Comparison of ENCODE assay signal across 2 cellular contexts in the genomic region with DNA sequence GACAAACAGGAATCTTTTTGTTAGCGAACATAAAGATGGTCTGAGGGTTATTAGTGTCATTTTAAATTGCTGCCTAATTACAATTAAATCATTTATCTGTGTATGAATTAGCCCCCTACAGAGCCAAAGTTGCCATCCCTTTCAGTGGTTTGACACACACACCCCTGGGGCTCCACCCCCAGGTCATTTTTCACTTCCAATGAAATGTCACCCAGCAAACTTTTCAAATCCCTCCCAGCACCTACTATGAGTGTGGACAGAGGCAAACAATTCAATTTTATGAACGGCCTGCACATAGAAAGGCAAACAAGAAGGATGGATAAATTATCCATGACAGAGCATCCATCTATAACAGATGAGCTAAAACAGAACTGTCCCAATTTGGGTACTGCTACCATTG.
TF ChIP-seq lines count a peak whose summit lies in the region.

No MANE protein-coding gene starts in this region.

TF ChIP-seq in HepG2, 621 proteins besides CTCF, POLR2A, EP300 and RAD21 (continues in another document):
- TF ChIP-seq, protein P1, sequence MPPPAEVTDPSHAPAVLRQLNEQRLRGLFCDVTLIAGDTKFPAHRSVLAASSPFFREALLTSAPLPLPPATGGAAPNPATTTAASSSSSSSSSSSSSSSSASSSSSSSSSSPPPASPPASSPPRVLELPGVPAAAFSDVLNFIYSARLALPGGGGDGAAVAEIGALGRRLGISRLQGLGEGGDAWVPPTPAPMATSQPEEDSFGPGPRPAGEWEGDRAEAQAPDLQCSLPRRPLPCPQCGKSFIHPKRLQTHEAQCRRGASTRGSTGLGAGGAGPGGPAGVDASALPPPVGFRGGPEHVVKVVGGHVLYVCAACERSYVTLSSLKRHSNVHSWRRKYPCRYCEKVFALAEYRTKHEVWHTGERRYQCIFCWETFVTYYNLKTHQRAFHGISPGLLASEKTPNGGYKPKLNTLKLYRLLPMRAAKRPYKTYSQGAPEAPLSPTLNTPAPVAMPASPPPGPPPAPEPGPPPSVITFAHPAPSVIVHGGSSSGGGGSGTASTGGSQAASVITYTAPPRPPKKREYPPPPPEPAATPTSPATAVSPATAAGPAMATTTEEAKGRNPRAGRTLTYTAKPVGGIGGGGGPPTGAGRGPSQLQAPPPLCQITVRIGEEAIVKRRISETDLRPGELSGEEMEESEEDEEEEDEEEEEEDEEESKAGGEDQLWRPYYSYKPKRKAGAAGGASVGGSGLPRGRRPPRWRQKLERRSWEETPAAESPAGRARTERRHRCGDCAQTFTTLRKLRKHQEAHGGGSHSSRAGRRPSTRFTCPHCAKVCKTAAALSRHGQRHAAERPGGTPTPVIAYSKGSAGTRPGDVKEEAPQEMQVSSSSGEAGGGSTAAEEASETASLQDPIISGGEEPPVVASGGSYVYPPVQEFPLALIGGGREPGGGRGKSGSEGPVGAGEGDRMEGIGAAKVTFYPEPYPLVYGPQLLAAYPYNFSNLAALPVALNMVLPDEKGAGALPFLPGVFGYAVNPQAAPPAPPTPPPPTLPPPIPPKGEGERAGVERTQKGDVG (CRISPR knock-in tag; IDR thresholded peaks at IDR 0.05; ENCODE audit: borderline replicate concordance), result no peak
- TF ChIP-seq, protein P2, sequence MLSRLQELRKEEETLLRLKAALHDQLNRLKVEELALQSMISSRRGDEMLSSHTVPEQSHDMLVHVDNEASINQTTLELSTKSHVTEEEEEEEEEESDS (CRISPR knock-in tag; IDR thresholded peaks at IDR 0.05; ENCODE audit: borderline replicate concordance), result no peak
- TF ChIP-seq TCF7L2 (IDR thresholded peaks at IDR 0.05; ENCODE audit: low read depth, low read length) (no peak), ZBTB20 (CRISPR knock-in tag; IDR thresholded peaks at IDR 0.05; ENCODE audit: borderline replicate concordance, low read depth) (no peak), ZNF776 (CRISPR knock-in tag; IDR thresholded peaks at IDR 0.05) (no peak), ZNF878 (CRISPR knock-in tag; IDR thresholded peaks at IDR 0.05) (no peak), ZBTB1 (CRISPR knock-in tag; IDR thresholded peaks at IDR 0.05; ENCODE audit: borderline replicate concordance) (no peak), CBFB (CRISPR knock-in tag; IDR thresholded peaks at IDR 0.05) (no peak), ZNF256 (CRISPR knock-in tag; conservative IDR thresholded peaks at IDR 0.05) (no peak), KDM3A (CRISPR knock-in tag; IDR thresholded peaks at IDR 0.05; ENCODE audit: low read depth) (no peak), FLYWCH1 (CRISPR knock-in tag; IDR thresholded peaks at IDR 0.05) (no peak), ARID2 (CRISPR knock-in tag; IDR thresholded peaks at IDR 0.05; ENCODE audit: borderline replicate concordance) (no peak), RXRA (CRISPR knock-in tag; IDR thresholded peaks at IDR 0.05) (no peak), HNF4G (IDR thresholded peaks at IDR 0.05; ENCODE audit: borderline replicate concordance, low read depth, low read length) (no peak), HNF4G (CRISPR knock-in tag; IDR thresholded peaks at IDR 0.05; ENCODE audit: borderline replicate concordance, low read depth) (no peak)
- TF ChIP-seq, protein P3, sequence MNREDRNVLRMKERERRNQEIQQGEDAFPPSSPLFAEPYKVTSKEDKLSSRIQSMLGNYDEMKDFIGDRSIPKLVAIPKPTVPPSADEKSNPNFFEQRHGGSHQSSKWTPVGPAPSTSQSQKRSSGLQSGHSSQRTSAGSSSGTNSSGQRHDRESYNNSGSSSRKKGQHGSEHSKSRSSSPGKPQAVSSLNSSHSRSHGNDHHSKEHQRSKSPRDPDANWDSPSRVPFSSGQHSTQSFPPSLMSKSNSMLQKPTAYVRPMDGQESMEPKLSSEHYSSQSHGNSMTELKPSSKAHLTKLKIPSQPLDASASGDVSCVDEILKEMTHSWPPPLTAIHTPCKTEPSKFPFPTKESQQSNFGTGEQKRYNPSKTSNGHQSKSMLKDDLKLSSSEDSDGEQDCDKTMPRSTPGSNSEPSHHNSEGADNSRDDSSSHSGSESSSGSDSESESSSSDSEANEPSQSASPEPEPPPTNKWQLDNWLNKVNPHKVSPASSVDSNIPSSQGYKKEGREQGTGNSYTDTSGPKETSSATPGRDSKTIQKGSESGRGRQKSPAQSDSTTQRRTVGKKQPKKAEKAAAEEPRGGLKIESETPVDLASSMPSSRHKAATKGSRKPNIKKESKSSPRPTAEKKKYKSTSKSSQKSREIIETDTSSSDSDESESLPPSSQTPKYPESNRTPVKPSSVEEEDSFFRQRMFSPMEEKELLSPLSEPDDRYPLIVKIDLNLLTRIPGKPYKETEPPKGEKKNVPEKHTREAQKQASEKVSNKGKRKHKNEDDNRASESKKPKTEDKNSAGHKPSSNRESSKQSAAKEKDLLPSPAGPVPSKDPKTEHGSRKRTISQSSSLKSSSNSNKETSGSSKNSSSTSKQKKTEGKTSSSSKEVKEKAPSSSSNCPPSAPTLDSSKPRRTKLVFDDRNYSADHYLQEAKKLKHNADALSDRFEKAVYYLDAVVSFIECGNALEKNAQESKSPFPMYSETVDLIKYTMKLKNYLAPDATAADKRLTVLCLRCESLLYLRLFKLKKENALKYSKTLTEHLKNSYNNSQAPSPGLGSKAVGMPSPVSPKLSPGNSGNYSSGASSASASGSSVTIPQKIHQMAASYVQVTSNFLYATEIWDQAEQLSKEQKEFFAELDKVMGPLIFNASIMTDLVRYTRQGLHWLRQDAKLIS (CRISPR knock-in tag; IDR thresholded peaks at IDR 0.05), result no peak
- TF ChIP-seq, protein P4, sequence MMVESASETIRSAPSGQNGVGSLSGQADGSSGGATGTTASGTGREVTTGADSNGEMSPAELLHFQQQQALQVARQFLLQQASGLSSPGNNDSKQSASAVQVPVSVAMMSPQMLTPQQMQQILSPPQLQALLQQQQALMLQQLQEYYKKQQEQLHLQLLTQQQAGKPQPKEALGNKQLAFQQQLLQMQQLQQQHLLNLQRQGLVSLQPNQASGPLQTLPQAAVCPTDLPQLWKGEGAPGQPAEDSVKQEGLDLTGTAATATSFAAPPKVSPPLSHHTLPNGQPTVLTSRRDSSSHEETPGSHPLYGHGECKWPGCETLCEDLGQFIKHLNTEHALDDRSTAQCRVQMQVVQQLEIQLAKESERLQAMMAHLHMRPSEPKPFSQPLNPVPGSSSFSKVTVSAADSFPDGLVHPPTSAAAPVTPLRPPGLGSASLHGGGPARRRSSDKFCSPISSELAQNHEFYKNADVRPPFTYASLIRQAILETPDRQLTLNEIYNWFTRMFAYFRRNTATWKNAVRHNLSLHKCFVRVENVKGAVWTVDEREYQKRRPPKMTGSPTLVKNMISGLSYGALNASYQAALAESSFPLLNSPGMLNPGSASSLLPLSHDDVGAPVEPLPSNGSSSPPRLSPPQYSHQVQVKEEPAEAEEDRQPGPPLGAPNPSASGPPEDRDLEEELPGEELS (CRISPR knock-in tag; IDR thresholded peaks at IDR 0.05), result no peak
- TF ChIP-seq, protein P5, sequence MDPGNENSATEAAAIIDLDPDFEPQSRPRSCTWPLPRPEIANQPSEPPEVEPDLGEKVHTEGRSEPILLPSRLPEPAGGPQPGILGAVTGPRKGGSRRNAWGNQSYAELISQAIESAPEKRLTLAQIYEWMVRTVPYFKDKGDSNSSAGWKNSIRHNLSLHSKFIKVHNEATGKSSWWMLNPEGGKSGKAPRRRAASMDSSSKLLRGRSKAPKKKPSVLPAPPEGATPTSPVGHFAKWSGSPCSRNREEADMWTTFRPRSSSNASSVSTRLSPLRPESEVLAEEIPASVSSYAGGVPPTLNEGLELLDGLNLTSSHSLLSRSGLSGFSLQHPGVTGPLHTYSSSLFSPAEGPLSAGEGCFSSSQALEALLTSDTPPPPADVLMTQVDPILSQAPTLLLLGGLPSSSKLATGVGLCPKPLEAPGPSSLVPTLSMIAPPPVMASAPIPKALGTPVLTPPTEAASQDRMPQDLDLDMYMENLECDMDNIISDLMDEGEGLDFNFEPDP (CRISPR knock-in tag; conservative IDR thresholded peaks at IDR 0.05), result no peak

TF ChIP-seq in WTC11, 78 proteins besides CTCF, POLR2A, EP300 and RAD21 (continues in another document):
- TF ChIP-seq, protein P6, sequence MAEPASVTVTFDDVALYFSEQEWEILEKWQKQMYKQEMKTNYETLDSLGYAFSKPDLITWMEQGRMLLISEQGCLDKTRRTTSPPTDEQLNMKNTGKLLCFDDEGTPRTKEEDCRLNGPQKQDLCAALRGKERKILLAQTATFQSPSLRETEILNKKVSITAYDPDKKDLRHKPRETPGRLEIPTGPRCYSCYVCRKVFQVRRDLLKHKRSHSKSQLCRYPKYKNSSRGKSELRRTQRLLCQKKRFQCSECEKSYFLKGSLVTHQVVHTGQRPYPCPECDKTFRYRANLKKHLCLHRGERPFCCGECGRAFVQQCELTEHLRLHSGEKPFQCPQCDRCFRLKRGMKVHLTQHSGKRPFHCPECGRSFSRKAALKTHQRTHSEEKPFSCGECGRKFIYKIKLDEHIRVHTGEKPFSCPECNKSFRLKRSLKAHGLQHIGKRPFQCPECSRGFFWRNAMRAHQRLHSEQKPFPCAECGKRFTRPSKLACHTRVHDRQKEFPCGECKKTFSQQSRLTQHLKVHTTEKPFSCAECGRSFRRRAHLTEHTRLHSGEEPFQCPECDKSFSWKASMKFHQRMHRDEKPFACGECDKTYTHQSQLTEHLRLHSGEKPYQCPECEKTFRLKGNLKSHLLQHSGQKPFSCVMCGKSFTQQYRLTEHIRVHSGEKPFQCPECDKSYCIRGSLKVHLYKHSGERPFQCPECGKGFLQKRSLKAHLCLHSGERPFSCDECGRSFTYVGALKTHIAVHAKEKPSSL (CRISPR knock-in tag; conservative IDR thresholded peaks at IDR 0.05), result no peak
- TF ChIP-seq ELF4 (CRISPR knock-in tag; IDR thresholded peaks at IDR 0.05; ENCODE audit: low read depth) (no peak), SOX15 (CRISPR knock-in tag; IDR thresholded peaks at IDR 0.05) (no peak), ZNF121 (CRISPR knock-in tag; IDR thresholded peaks at IDR 0.05) (no peak), CREM (CRISPR knock-in tag; IDR thresholded peaks at IDR 0.05) (no peak), ETV6 (CRISPR knock-in tag; IDR thresholded peaks at IDR 0.05) (no peak), CBFB (CRISPR knock-in tag; IDR thresholded peaks at IDR 0.05; ENCODE audit: low read depth) (no peak), SMAD3 (CRISPR knock-in tag; IDR thresholded peaks at IDR 0.05; ENCODE audit: borderline replicate concordance) (no peak), FOXP1 (CRISPR knock-in tag; IDR thresholded peaks at IDR 0.05; ENCODE audit: borderline replicate concordance) (no peak), GABPB1 (CRISPR knock-in tag; IDR thresholded peaks at IDR 0.05) (no peak), TEAD1 (CRISPR knock-in tag; IDR thresholded peaks at IDR 0.05) (no peak), GRHL2 (CRISPR knock-in tag; IDR thresholded peaks at IDR 0.05; ENCODE audit: insufficient replicate concordance, severe bottlenecking) (no peak), TP53 (CRISPR knock-in tag; IDR thresholded peaks at IDR 0.05) (no peak), ZNF232 (CRISPR knock-in tag; IDR thresholded peaks at IDR 0.05) (no peak)
- TF ChIP-seq, protein P7, sequence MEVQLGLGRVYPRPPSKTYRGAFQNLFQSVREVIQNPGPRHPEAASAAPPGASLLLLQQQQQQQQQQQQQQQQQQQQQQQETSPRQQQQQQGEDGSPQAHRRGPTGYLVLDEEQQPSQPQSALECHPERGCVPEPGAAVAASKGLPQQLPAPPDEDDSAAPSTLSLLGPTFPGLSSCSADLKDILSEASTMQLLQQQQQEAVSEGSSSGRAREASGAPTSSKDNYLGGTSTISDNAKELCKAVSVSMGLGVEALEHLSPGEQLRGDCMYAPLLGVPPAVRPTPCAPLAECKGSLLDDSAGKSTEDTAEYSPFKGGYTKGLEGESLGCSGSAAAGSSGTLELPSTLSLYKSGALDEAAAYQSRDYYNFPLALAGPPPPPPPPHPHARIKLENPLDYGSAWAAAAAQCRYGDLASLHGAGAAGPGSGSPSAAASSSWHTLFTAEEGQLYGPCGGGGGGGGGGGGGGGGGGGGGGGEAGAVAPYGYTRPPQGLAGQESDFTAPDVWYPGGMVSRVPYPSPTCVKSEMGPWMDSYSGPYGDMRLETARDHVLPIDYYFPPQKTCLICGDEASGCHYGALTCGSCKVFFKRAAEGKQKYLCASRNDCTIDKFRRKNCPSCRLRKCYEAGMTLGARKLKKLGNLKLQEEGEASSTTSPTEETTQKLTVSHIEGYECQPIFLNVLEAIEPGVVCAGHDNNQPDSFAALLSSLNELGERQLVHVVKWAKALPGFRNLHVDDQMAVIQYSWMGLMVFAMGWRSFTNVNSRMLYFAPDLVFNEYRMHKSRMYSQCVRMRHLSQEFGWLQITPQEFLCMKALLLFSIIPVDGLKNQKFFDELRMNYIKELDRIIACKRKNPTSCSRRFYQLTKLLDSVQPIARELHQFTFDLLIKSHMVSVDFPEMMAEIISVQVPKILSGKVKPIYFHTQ (CRISPR knock-in tag; IDR thresholded peaks at IDR 0.05), result no peak
- TF ChIP-seq, protein P8, sequence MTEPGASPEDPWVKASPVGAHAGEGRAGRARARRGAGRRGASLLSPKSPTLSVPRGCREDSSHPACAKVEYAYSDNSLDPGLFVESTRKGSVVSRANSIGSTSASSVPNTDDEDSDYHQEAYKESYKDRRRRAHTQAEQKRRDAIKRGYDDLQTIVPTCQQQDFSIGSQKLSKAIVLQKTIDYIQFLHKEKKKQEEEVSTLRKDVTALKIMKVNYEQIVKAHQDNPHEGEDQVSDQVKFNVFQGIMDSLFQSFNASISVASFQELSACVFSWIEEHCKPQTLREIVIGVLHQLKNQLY (CRISPR knock-in tag; IDR thresholded peaks at IDR 0.05), result no peak
- TF ChIP-seq, protein P9, sequence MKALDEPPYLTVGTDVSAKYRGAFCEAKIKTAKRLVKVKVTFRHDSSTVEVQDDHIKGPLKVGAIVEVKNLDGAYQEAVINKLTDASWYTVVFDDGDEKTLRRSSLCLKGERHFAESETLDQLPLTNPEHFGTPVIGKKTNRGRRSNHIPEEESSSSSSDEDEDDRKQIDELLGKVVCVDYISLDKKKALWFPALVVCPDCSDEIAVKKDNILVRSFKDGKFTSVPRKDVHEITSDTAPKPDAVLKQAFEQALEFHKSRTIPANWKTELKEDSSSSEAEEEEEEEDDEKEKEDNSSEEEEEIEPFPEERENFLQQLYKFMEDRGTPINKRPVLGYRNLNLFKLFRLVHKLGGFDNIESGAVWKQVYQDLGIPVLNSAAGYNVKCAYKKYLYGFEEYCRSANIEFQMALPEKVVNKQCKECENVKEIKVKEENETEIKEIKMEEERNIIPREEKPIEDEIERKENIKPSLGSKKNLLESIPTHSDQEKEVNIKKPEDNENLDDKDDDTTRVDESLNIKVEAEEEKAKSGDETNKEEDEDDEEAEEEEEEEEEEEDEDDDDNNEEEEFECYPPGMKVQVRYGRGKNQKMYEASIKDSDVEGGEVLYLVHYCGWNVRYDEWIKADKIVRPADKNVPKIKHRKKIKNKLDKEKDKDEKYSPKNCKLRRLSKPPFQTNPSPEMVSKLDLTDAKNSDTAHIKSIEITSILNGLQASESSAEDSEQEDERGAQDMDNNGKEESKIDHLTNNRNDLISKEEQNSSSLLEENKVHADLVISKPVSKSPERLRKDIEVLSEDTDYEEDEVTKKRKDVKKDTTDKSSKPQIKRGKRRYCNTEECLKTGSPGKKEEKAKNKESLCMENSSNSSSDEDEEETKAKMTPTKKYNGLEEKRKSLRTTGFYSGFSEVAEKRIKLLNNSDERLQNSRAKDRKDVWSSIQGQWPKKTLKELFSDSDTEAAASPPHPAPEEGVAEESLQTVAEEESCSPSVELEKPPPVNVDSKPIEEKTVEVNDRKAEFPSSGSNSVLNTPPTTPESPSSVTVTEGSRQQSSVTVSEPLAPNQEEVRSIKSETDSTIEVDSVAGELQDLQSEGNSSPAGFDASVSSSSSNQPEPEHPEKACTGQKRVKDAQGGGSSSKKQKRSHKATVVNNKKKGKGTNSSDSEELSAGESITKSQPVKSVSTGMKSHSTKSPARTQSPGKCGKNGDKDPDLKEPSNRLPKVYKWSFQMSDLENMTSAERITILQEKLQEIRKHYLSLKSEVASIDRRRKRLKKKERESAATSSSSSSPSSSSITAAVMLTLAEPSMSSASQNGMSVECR (CRISPR knock-in tag; IDR thresholded peaks at IDR 0.05; ENCODE audit: borderline replicate concordance), result no peak
